Comparison of ENCODE assay signal across 8 cellular contexts in genomic region chr16:3611145-3611977, GRCh38. TPM values are rescaled to one million over a fixed set of nuclear protein-coding genes. Genes with fewer than 3 reads are reported as not detected.
A peak's percentile ranks its signal among the peaks of the same experiment; 100 is the strongest.
DNase-seq lines count a peak whose midpoint lies in the region; ATAC-seq and TF ChIP-seq lines count a peak whose summit lies in the region.

Gene SLX4 (minus strand): TSS chr16:3611606. CDS start chr16:3608964, 2,642 bp downstream.

- no peaks in the 10 kb centered on the region for H4K20me1 ChIP-seq in mammary epithelial cell (ENCODE audit: insufficient read depth, low read length)
- H4K20me1 ChIP-seq in smooth muscle cell (ENCODE audit: low read depth) = no peaks in the 10 kb centered on the region

- WGBS in mammary epithelial cell (ENCODE audit: low coverage, missing lambda C conversion rate) = 4% methylated on average over 28 of the region's 86 CpGs
- WGBS in smooth muscle cell (ENCODE audit: low lambda C conversion rate) = under 1% methylated on average over 85 of the region's 86 CpGs

- no peaks in the 10 kb centered on the region for H3K9me3 ChIP-seq in mammary epithelial cell (replicated peaks; ENCODE audit: insufficient read depth, low read length)
- no peaks in the 10 kb centered on the region for H3K9me3 ChIP-seq in smooth muscle cell (replicated peaks; ENCODE audit: low read depth)

- H3F3A ChIP-seq in smooth muscle cell (ENCODE audit: low read depth) = no peaks in the 10 kb centered on the region

- H3K79me2 ChIP-seq in mammary epithelial cell (ENCODE audit: insufficient read depth, low read length) = peaks cover 48% of the 10 kb centered on the region
- H3K79me2 ChIP-seq in smooth muscle cell (ENCODE audit: low read depth) = peaks cover 57% of the 10 kb centered on the region

- H3K9ac ChIP-seq in mammary epithelial cell (ENCODE audit: insufficient read depth, low read length) (peak within 1 kb of the TSS; percentile 69), smooth muscle cell (ENCODE audit: low read depth) (peak within 1 kb of the TSS; percentile 88)

- H3K4me1 ChIP-seq in mammary epithelial cell (ENCODE audit: insufficient read depth, low read length) (peaks cover 17% of the 10 kb centered on the region), smooth muscle cell (ENCODE audit: low read depth) (no peaks in the 10 kb centered on the region)

- peak; percentile 89 for ATAC-seq in GM19023 (IDR thresholded peaks at IDR 0.05; ENCODE audit: unreplicated experiment)
- peak; percentile 85 for ATAC-seq in HG03175 (IDR thresholded peaks at IDR 0.05; ENCODE audit: unreplicated experiment)

- peaks cover 48 to 57% of the 10 kb centered on the region in 2 donors for H3K4me1 Mint-ChIP-seq in immature natural killer cell

- H3K27ac Mint-ChIP-seq in immature natural killer cell = peak within 1 kb of the TSS; percentile 93 to 100 (median 99)

- H3K27me3 ChIP-seq in mammary epithelial cell (ENCODE audit: insufficient read depth, low read length) (no peaks in the 10 kb centered on the region), smooth muscle cell (ENCODE audit: low read depth) (no peaks in the 10 kb centered on the region)

- BruUV-seq in mammary epithelial cell (replicated peaks; lab: Mats Ljungman, UMichigan) = no TSS peak

- TF ChIP-seq CTCF in WI38 (IDR thresholded peaks at IDR 0.05; ENCODE audit: low read depth, low read length) (no peak), mammary epithelial cell (conservative IDR thresholded peaks at IDR 0.05 in 1 of 2, IDR thresholded peaks at IDR 0.05 in 1 of 2; ENCODE audit: extremely low read depth in 1 of 2, insufficient read depth in 1 of 2, low read depth in 1 of 2, low read length in 2 of 2) (no peak), smooth muscle cell (IDR thresholded peaks at IDR 0.05; ENCODE audit: borderline replicate concordance, insufficient read depth, poor library complexity, severe bottlenecking) (no peak)

- H3K4me2 ChIP-seq in mammary epithelial cell (ENCODE audit: insufficient read depth, low read depth, low read length) (peak within 1 kb of the TSS; percentile 80), smooth muscle cell (peak within 1 kb of the TSS; percentile 97)

- in situ Hi-C loops in mammary epithelial cell (cut with MboI; ENCODE audit: low sequenced_read_pairs in 2 of 2) = no loop called here

- peaks cover 2 to 10% (median 8%) of the 10 kb centered on the region in 3 donors for H3K27me3 Mint-ChIP-seq in immature natural killer cell (ENCODE audit: low read depth in 3 of 3)

- dilution Hi-C loops in mammary epithelial cell (cut with HindIII; ENCODE audit: low sequenced_read_pairs) = no loop called here

- intact Hi-C loops in mammary epithelial cell (cut with micrococcal nuclease) = no loop called here

- peak within 1 kb of the TSS; percentile 94 to 100 (median 99) for H3K4me3 Mint-ChIP-seq in immature natural killer cell

- H3K9me3 Mint-ChIP-seq in immature natural killer cell = no peaks in the 10 kb centered on the region

- CTCF ChIA-PET in mammary epithelial cell (lab: Charles Lee; ENCODE audit: low non-redundant PET) = no interaction called here

- peaks cover 4 to 13% (median 9%) of the 10 kb centered on the region in 3 donors for H3K36me3 Mint-ChIP-seq in immature natural killer cell

- H3K36me3 ChIP-seq in mammary epithelial cell (ENCODE audit: insufficient read depth, low read length) (peaks cover 5% of the 10 kb centered on the region), smooth muscle cell (ENCODE audit: low read depth) (no peaks in the 10 kb centered on the region)

- H3K4me3 ChIP-seq in WI38 (ENCODE audit: low read depth, low read length) (peak within 1 kb of the TSS; percentile 98), mammary epithelial cell (replicated peaks in 1 of 3; ENCODE audit: insufficient read depth in 1 of 3, low read depth in 2 of 3, low read length in 3 of 3) (peak within 1 kb of the TSS; percentile 86 to 97 (median 94)), smooth muscle cell (peak within 1 kb of the TSS; percentile 95)

- H2AFZ ChIP-seq in mammary epithelial cell (ENCODE audit: low read depth, low read length) (peak within 1 kb of the TSS; percentile 95), smooth muscle cell (ENCODE audit: low read depth) (peak within 1 kb of the TSS; percentile 91)

- H3K27ac ChIP-seq in mammary epithelial cell (ENCODE audit: insufficient read depth, low read depth, low read length) (peak within 1 kb of the TSS; percentile 55), smooth muscle cell (ENCODE audit: low read depth) (peak within 1 kb of the TSS; percentile 56)

- peak; percentile 100 for DNase-seq in AG08395 (ENCODE audit: low spot score)
- DNase-seq in NCI-H226 = peak; percentile 82
- DNase-seq in mammary epithelial cell = peak; percentile 88
- peak; percentile 94 to 96 (median 96) for DNase-seq in immature natural killer cell
- DNase-seq in smooth muscle cell (lab: John Stamatoyannopoulos, UW; ENCODE audit: unreplicated experiment) = peak; percentile 68

RNA-seq across cellular contexts. Expression of gene SLX4, which starts in this region (rescaled TPM):
- total RNA-seq in mammary epithelial cell = 1 to 10 TPM; 6.2 to 8.7 TPM
- polyA plus RNA-seq in mammary epithelial cell = 1.2 TPM
- 4.3 TPM for polyA minus RNA-seq in mammary epithelial cell
- 1 to 10 TPM in 1 of 3 donors, under 1 TPM in 1, not detected in 1; 0.43 to 1.8 TPM for polyA plus RNA-seq in immature natural killer cell
- 2.6 and 3.6 TPM in 2 replicates for total RNA-seq in smooth muscle cell
- polyA plus RNA-seq in smooth muscle cell = 3.1 and 3.5 TPM in 2 replicates

Comparison
In these comparisons a context has a peak if more than half of its experiments do, and no peak if none do; other contexts are left out.
1. Peak in every context shown above with its lines: DNase-seq, ATAC-seq, H3K4me3 ChIP-seq and H3K27ac ChIP-seq.